25 cellular contexts compared by ENCODE assay signal in the genomic region with DNA sequence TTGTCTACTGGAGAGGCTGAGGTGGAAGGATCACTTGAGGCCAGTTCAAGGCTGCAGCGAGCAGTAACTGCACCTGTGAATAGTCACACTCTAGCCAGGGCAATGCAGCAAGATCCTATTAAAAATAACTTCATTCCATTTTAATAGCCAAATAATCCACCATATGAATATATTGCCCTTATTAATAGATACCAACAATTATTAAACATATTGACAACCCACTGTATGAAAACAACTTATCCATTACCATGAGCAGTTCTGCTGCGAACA. TPM values are rescaled to one million over a fixed set of nuclear protein-coding genes. Genes with fewer than 3 reads are reported as not detected.
"Had no signal": no experiment of that assay in that cellular context is flagged by ENCODE, and none has a peak within 500 bp of the region (broad histone marks: within the 10 kb centered on the region; RNA-seq: fewer than 3 reads in every experiment).

No MANE protein-coding gene starts in this region.

- H3K27ac Mint-ChIP-seq: activated naive CD8-positive, alpha-beta T cell treated with anti-CD3 and anti-CD28 coated beads, Interleukin-2, amount 10 ng/mL, durations not matched to agents 7 days and 5 days; activated T-helper 2 cell treated with anti-CD3 and anti-CD28 coated beads, Interferon-gamma antibody, Interleukin-2, Interleukin-4, amounts not matched to agents 10 μg/mL and 5 μg/mL and 100 μg/mL, durations not matched to agents 14 hours and 24 hours and 36 hours; nephron had no signal

- H3K9me3 ChIP-seq: colonic mucosa, prostate gland, right atrium auricular region, suprapubic skin, transverse colon, vagina had no signal

- H3K27me3 ChIP-seq: colonic mucosa, foreskin keratinocyte, hepatocyte, right atrium auricular region, suprapubic skin, transverse colon, vagina had no signal

- H3K4me1 Mint-ChIP-seq: activated naive CD8-positive, alpha-beta T cell treated with anti-CD3 and anti-CD28 coated beads, Interleukin-2, amount 10 ng/mL, durations not matched to agents 7 days and 5 days; brain; nephron had no signal

- H3K4me1 ChIP-seq: prostate gland, right atrium auricular region had no signal

- H3K79me2 ChIP-seq: hepatocyte had no signal

- H3K4me2 ChIP-seq: hepatocyte had no signal

- H2AFZ ChIP-seq: hepatocyte had no signal

- DNase-seq: activated CD4-positive, alpha-beta T cell treated with anti-CD3 and anti-CD28 coated beads for 4 hours; activated naive CD4-positive, alpha-beta T cell treated with Interleukin-2 at 50 U/mL for 16 hours; activated naive CD8-positive, alpha-beta T cell treated with anti-CD3 and anti-CD28 coated beads, Interleukin-2, amount 10 ng/mL, durations not matched to agents 7 days and 5 days; activated T-cell treated with anti-CD3 and anti-CD28 coated beads for 4 hours; caudate nucleus; colonic mucosa; foreskin keratinocyte; islet precursor cell; midbrain; stimulated activated CD4-positive, alpha-beta T cell treated with anti-CD3 and anti-CD28 coated beads, Interleukin-2, amount 100 ng/mL, for 24 hours; stimulated activated naive CD8-positive, alpha-beta T cell treated with anti-CD3 and anti-CD28 coated beads, Interleukin-15, Interleukin-2, amounts not matched to agents 100 U/mL and 50 U/mL, for 24 hours; SW 1271; transverse colon; WERI-Rb-1 had no signal

- H3K9me3 Mint-ChIP-seq: activated naive CD8-positive, alpha-beta T cell treated with anti-CD3 and anti-CD28 coated beads, Interleukin-2, amount 10 ng/mL, durations not matched to agents 7 days and 5 days; activated T-helper 2 cell treated with anti-CD3 and anti-CD28 coated beads, Interferon-gamma antibody, Interleukin-2, Interleukin-4, amounts not matched to agents 10 μg/mL and 5 μg/mL and 100 μg/mL, durations not matched to agents 14 hours and 24 hours and 36 hours; brain; nephron had no signal

- H3K27ac ChIP-seq: colonic mucosa, foreskin keratinocyte, hepatocyte, prostate gland, right atrium auricular region, suprapubic skin, transverse colon, vagina, WERI-Rb-1 had no signal

- H3K4me3 Mint-ChIP-seq: activated naive CD8-positive, alpha-beta T cell treated with anti-CD3 and anti-CD28 coated beads, Interleukin-2, amount 10 ng/mL, durations not matched to agents 7 days and 5 days; brain; nephron had no signal

- ATAC-seq: foreskin keratinocyte; stimulated activated naive CD8-positive, alpha-beta T cell treated with anti-CD3 and anti-CD28 coated beads, Interleukin-15, Interleukin-2, amounts not matched to agents 100 U/mL and 50 U/mL, for 24 hours had no signal

- H3K27me3 Mint-ChIP-seq: activated naive CD8-positive, alpha-beta T cell treated with anti-CD3 and anti-CD28 coated beads, Interleukin-2, amount 10 ng/mL, durations not matched to agents 7 days and 5 days; brain had no signal

- H3K4me3 ChIP-seq: colonic mucosa, hepatocyte, lung, prostate gland, right atrium auricular region, suprapubic skin, transverse colon, vagina had no signal

RNA-seq across cellular contexts. Expression of gene CEND1, which starts 23.0 kb away (rescaled TPM):
- total RNA-seq: epithelial cell of proximal tubule, foreskin keratinocyte, hepatocyte, skeletal muscle tissue, suprapubic skin had no signal
